25 cellular contexts compared by ENCODE assay signal in genomic region chr3:188246905-188247304, GRCh38.
DNase-seq lines count a peak whose midpoint lies in the region; TF ChIP-seq lines count a peak whose summit lies in the region.
"Had no signal": no experiment of that assay in that cellular context is flagged by ENCODE, and none has a peak within 500 bp of the region (broad histone marks: within the 10 kb centered on the region; RNA-seq: fewer than 3 reads in every experiment).

No MANE protein-coding gene starts in this region.

- H3K9me3 Mint-ChIP-seq in MCF 10A (ENCODE audit: unreplicated experiment) (no peaks in the 10 kb centered on the region), chondrocyte (ENCODE audit: low read depth) (peaks cover 2% of the 10 kb centered on the region)

- H3K4me1 ChIP-seq in breast epithelium (peaks cover 0 to 7% of the 10 kb centered on the region in 2 donors), muscle layer of colon (ENCODE audit: insufficient read depth, low read length) (peaks cover 30% of the 10 kb centered on the region), tibial artery (peaks cover 0 to 92% (median 44%) of the 10 kb centered on the region in 4 donors)

- CTCF ChIA-PET in MCF 10A (lab: Yijun Ruan, JAX) (interaction anchor here (1.1 kb wide), 1 partner anchor 11 kb away, joined by 3 read pairs; no protein-coding TSS in a partner anchor), GM10248 (lab: Yijun Ruan, JAX) (no interaction called here)

- H3K27ac Mint-ChIP-seq in MCF 10A (ENCODE audit: low read depth, unreplicated experiment) (no peak overlapping the region), chondrocyte (ENCODE audit: unreplicated experiment) (peak overlapping the region; percentile 43)

- H3K4me3 Mint-ChIP-seq in MCF 10A (ENCODE audit: unreplicated experiment) (no peak overlapping the region), chondrocyte (ENCODE audit: unreplicated experiment) (no peak overlapping the region)
- H3K4me3 Mint-ChIP-seq: CD4-positive, alpha-beta memory T cell had no signal

- H3K27ac ChIP-seq in breast epithelium: peak overlapping the region; percentile 1 to 8
- peak overlapping the region; percentile 62 for H3K27ac ChIP-seq in muscle layer of colon (ENCODE audit: low read depth, low read length)
- peak overlapping the region; percentile 67 to 68 for H3K27ac ChIP-seq in tibial artery
- H3K27ac ChIP-seq: 22Rv1; BLaER1 treated with 17β-estradiol and CSF1 and Interleukin-3, amounts not matched to agents 10 nM and 100 nM; PC-9; SK-N-MC had no signal

- TF ChIP-seq CTCF in breast epithelium (IDR thresholded peaks at IDR 0.05) (no peak), MCF 10A (IDR thresholded peaks at IDR 0.05; ENCODE audit: unreplicated experiment) (no peak), chondrocyte (IDR thresholded peaks at IDR 0.05) (no peak), tibial artery (IDR thresholded peaks at IDR 0.05) (no peak), GM10248 (IDR thresholded peaks at IDR 0.05; ENCODE audit: control extremely low read depth, extremely low read depth, low read depth, missing control alignments) (no peak)

- no peak overlapping the region for H3K9ac ChIP-seq in muscle layer of colon (ENCODE audit: low read length)
- H3K9ac ChIP-seq: BLaER1 treated with 17β-estradiol and CSF1 and Interleukin-3, amounts not matched to agents 10 nM and 100 nM had no signal

- H3K4me1 Mint-ChIP-seq in MCF 10A (ENCODE audit: insufficient read depth, unreplicated experiment): peaks cover 33% of the 10 kb centered on the region
- H3K4me1 Mint-ChIP-seq in chondrocyte (ENCODE audit: low read depth): peaks cover 64% of the 10 kb centered on the region

- intact Hi-C loops in breast epithelium (cut with DNase I; ENCODE audit: low total_unique reads) (no loop called here), MCF 10A (cut with micrococcal nuclease) (no loop called here), tibial artery (cut with DNase I; ENCODE audit: low total_unique reads) (no loop called here)

- no peak for TF ChIP-seq POLR2A in breast epithelium (IDR thresholded peaks at IDR 0.05)

- no peaks in the 10 kb centered on the region for H3K9me3 ChIP-seq in breast epithelium
- H3K9me3 ChIP-seq in muscle layer of colon (ENCODE audit: low read length): no peaks in the 10 kb centered on the region
- no peaks in the 10 kb centered on the region for H3K9me3 ChIP-seq in tibial artery
- H3K9me3 ChIP-seq: Caco-2 had no signal

- H3K27me3 ChIP-seq in breast epithelium: no peaks in the 10 kb centered on the region
- H3K27me3 ChIP-seq in muscle layer of colon (ENCODE audit: control insufficient read depth in 1 of 2, insufficient read depth in 2 of 2, low read length in 2 of 2): no peaks in the 10 kb centered on the region
- H3K27me3 ChIP-seq in tibial artery: no peaks in the 10 kb centered on the region
- H3K27me3 ChIP-seq: BLaER1 treated with 17β-estradiol and CSF1 and Interleukin-3, amounts not matched to agents 10 nM and 100 nM had no signal

- H3K4me3 ChIP-seq in breast epithelium (no peak overlapping the region), muscle layer of colon (ENCODE audit: low read depth in 1 of 2, low read length in 2 of 2) (no peak overlapping the region), tibial artery (no peak overlapping the region)
- H3K4me3 ChIP-seq: BLaER1 treated with 17β-estradiol and CSF1 and Interleukin-3, amounts not matched to agents 10 nM and 100 nM; PC-9; SK-N-MC had no signal

- H3K27me3 Mint-ChIP-seq in MCF 10A (ENCODE audit: insufficient read depth, unreplicated experiment): no peaks in the 10 kb centered on the region
- H3K27me3 Mint-ChIP-seq in chondrocyte (ENCODE audit: low read depth): no peaks in the 10 kb centered on the region
- H3K27me3 Mint-ChIP-seq: CD4-positive, alpha-beta memory T cell had no signal

- H3K36me3 Mint-ChIP-seq in MCF 10A (ENCODE audit: insufficient read depth, unreplicated experiment) (no peaks in the 10 kb centered on the region), chondrocyte (ENCODE audit: low read depth) (peaks cover 5% of the 10 kb centered on the region)

- DNase-seq in breast epithelium (ENCODE audit: low spot score in 2 of 2): no peak
- DNase-seq in MCF 10A (ENCODE audit: unreplicated experiment): no peak
- no peak for DNase-seq in chondrocyte (ENCODE audit: low spot score)
- no peak for DNase-seq in tibial artery
- no peak for DNase-seq in KBM-7
- no peak for DNase-seq in GM10248 (ENCODE audit: extremely low spot score)
- DNase-seq in NCI-H2171 treated with DMSO at 0.1 percent for 48 hours (lab: John Stamatoyannopoulos, UW): no peak
- DNase-seq: Caco-2; CD4-positive, alpha-beta memory T cell; DMS 273 treated with DMSO at 0.1 percent for 48 hours; DMS79 treated with DMSO at 0.1 percent for 48 hours; GOT3; MM.1S; NCI-H1048; NCI-H1417 treated with DMSO at 0.1 percent for 48 hours; NCI-H187; NCI-H446 treated with DMSO at 0.1 percent for 48 hours; NCI-H526 treated with DMSO at 0.1 percent for 48 hours; PC-9; RPMI8226; SHP77 treated with DMSO at 0.1 percent for 48 hours had no signal

- in situ Hi-C loops in KBM-7 (cut with MboI; ENCODE audit: low pct_unique_long_range_greater_than_20kb, low sequenced_read_pairs): no loop called here

- BruUV-seq in MCF 10A (replicated peaks; lab: Mats Ljungman, UMichigan): no TSS peak

- H3K36me3 ChIP-seq in breast epithelium (no peaks in the 10 kb centered on the region), muscle layer of colon (ENCODE audit: insufficient read depth, low read length) (peaks cover 5% of the 10 kb centered on the region), tibial artery (no peaks in the 10 kb centered on the region)

- POLR2A ChIA-PET in MCF 10A (lab: Yijun Ruan, JAX): no interaction called here
- POLR2A ChIA-PET in GM10248 (lab: Yijun Ruan, JAX): no interaction called here

Comparison
In these comparisons a context has a peak if more than half of its experiments do, and no peak if none do; other contexts are left out.
1. H3K27ac ChIP-seq: peak in every context shown above with its lines; median percentile 68 in tibial artery; 62 in muscle layer of colon; 4 in breast epithelium.